In genomic region chr6:4021133-4021861, GRCh38 we compare ENCODE assay signal across 1 cellular context.
A peak's percentile ranks its signal among the peaks of the same experiment; 100 is the strongest.
TF ChIP-seq lines count a peak whose summit lies in the region.

No MANE protein-coding gene starts in this region.

TF ChIP-seq in K562, 482 proteins besides CTCF, POLR2A, EP300 and RAD21 (continued from another document and continues in another):
- TF ChIP-seq, protein P1, sequence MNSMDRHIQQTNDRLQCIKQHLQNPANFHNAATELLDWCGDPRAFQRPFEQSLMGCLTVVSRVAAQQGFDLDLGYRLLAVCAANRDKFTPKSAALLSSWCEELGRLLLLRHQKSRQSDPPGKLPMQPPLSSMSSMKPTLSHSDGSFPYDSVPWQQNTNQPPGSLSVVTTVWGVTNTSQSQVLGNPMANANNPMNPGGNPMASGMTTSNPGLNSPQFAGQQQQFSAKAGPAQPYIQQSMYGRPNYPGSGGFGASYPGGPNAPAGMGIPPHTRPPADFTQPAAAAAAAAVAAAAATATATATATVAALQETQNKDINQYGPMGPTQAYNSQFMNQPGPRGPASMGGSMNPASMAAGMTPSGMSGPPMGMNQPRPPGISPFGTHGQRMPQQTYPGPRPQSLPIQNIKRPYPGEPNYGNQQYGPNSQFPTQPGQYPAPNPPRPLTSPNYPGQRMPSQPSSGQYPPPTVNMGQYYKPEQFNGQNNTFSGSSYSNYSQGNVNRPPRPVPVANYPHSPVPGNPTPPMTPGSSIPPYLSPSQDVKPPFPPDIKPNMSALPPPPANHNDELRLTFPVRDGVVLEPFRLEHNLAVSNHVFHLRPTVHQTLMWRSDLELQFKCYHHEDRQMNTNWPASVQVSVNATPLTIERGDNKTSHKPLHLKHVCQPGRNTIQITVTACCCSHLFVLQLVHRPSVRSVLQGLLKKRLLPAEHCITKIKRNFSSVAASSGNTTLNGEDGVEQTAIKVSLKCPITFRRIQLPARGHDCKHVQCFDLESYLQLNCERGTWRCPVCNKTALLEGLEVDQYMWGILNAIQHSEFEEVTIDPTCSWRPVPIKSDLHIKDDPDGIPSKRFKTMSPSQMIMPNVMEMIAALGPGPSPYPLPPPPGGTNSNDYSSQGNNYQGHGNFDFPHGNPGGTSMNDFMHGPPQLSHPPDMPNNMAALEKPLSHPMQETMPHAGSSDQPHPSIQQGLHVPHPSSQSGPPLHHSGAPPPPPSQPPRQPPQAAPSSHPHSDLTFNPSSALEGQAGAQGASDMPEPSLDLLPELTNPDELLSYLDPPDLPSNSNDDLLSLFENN (IDR thresholded peaks at IDR 0.05; ENCODE audit: low read depth in 2 of 2, low read length in 2 of 2): peak in 1 of 2 experiments; percentile 59; a peak in 1 of 4 replicates
- TF ChIP-seq CTBP1 (IDR thresholded peaks at IDR 0.05; ENCODE audit: borderline replicate concordance) (peak; percentile 64; the same call in 1 of the 2 replicates), ZNF146 (CRISPR knock-in tag; IDR thresholded peaks at IDR 0.05; ENCODE audit: unreplicated experiment) (peak; percentile 8), MAFG (tag; conservative IDR thresholded peaks at IDR 0.05) (no peak), MNT (conservative IDR thresholded peaks at IDR 0.05) (peak; percentile 81 to 85), SMC3 (conservative IDR thresholded peaks at IDR 0.05; ENCODE audit: insufficient read depth, low read depth, low read length) (no peak), MXD1 (CRISPR knock-in tag; IDR thresholded peaks at IDR 0.05; ENCODE audit: borderline replicate concordance, poor library complexity, severe bottlenecking) (peak; percentile 29), ATF6 (CRISPR knock-in tag; IDR thresholded peaks at IDR 0.05) (no peak), KAT8 (IDR thresholded peaks at IDR 0.05; ENCODE audit: low read depth) (no peak), ELF2 (CRISPR knock-in tag; IDR thresholded peaks at IDR 0.05) (peak; percentile 83), ZNF431 (CRISPR knock-in tag; IDR thresholded peaks at IDR 0.05) (peak; percentile 12; the same call in 1 of the 2 replicates), MITF (IDR thresholded peaks at IDR 0.05) (no peak), ZBTB40 (IDR thresholded peaks at IDR 0.05) (peak; percentile 94), ZBTB40 (CRISPR knock-in tag; IDR thresholded peaks at IDR 0.05) (no peak), FOXK1 (CRISPR knock-in tag; IDR thresholded peaks at IDR 0.05; ENCODE audit: borderline replicate concordance) (no peak; the same call in none of the 2 replicates), ZKSCAN8 (CRISPR knock-in tag; IDR thresholded peaks at IDR 0.05) (no peak), ZNF263 (CRISPR knock-in tag; IDR thresholded peaks at IDR 0.05; ENCODE audit: borderline replicate concordance) (peak; percentile 28; the same call in 1 of the 2 replicates), ZNF175 (CRISPR knock-in tag; IDR thresholded peaks at IDR 0.05; ENCODE audit: low read depth) (no peak), HNRNPK (IDR thresholded peaks at IDR 0.05; ENCODE audit: low read depth, low read length, poor library complexity, severe bottlenecking) (no peak)
- TF ChIP-seq, protein P2, sequence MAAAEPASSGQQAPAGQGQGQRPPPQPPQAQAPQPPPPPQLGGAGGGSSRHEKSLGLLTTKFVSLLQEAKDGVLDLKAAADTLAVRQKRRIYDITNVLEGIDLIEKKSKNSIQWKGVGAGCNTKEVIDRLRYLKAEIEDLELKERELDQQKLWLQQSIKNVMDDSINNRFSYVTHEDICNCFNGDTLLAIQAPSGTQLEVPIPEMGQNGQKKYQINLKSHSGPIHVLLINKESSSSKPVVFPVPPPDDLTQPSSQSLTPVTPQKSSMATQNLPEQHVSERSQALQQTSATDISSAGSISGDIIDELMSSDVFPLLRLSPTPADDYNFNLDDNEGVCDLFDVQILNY (CRISPR knock-in tag; IDR thresholded peaks at IDR 0.05): no peak; the same call in 1 of the 2 replicates
- TF ChIP-seq, protein P3, sequence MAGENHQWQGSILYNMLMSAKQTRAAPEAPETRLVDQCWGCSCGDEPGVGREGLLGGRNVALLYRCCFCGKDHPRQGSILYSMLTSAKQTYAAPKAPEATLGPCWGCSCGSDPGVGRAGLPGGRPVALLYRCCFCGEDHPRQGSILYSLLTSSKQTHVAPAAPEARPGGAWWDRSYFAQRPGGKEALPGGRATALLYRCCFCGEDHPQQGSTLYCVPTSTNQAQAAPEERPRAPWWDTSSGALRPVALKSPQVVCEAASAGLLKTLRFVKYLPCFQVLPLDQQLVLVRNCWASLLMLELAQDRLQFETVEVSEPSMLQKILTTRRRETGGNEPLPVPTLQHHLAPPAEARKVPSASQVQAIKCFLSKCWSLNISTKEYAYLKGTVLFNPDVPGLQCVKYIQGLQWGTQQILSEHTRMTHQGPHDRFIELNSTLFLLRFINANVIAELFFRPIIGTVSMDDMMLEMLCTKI (IDR thresholded peaks at IDR 0.05; ENCODE audit: partially characterized antibody): no peak
- TF ChIP-seq, protein P4, sequence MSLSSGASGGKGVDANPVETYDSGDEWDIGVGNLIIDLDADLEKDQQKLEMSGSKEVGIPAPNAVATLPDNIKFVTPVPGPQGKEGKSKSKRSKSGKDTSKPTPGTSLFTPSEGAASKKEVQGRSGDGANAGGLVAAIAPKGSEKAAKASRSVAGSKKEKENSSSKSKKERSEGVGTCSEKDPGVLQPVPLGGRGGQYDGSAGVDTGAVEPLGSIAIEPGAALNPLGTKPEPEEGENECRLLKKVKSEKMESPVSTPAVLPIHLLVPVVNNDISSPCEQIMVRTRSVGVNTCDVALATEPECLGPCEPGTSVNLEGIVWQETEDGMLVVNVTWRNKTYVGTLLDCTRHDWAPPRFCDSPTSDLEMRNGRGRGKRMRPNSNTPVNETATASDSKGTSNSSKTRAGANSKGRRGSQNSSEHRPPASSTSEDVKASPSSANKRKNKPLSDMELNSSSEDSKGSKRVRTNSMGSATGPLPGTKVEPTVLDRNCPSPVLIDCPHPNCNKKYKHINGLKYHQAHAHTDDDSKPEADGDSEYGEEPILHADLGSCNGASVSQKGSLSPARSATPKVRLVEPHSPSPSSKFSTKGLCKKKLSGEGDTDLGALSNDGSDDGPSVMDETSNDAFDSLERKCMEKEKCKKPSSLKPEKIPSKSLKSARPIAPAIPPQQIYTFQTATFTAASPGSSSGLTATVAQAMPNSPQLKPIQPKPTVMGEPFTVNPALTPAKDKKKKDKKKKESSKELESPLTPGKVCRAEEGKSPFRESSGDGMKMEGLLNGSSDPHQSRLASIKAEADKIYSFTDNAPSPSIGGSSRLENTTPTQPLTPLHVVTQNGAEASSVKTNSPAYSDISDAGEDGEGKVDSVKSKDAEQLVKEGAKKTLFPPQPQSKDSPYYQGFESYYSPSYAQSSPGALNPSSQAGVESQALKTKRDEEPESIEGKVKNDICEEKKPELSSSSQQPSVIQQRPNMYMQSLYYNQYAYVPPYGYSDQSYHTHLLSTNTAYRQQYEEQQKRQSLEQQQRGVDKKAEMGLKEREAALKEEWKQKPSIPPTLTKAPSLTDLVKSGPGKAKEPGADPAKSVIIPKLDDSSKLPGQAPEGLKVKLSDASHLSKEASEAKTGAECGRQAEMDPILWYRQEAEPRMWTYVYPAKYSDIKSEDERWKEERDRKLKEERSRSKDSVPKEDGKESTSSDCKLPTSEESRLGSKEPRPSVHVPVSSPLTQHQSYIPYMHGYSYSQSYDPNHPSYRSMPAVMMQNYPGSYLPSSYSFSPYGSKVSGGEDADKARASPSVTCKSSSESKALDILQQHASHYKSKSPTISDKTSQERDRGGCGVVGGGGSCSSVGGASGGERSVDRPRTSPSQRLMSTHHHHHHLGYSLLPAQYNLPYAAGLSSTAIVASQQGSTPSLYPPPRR (CRISPR knock-in tag; IDR thresholded peaks at IDR 0.05; ENCODE audit: borderline replicate concordance): peak; percentile 80
